In genomic region chr7:86598311-86598710, GRCh38 we compare ENCODE assay signal across 9 cellular contexts. TPM values are rescaled to one million over a fixed set of nuclear protein-coding genes. Genes with fewer than 3 reads are reported as not detected.
DNase-seq lines count a peak whose midpoint lies in the region; ATAC-seq and TF ChIP-seq lines count a peak whose summit lies in the region.
"Had no signal": no experiment of that assay in that cellular context is flagged by ENCODE, and none has a peak within 500 bp of the region (broad histone marks: within the 10 kb centered on the region; RNA-seq: fewer than 3 reads in every experiment).

No MANE protein-coding gene starts in this region.

- H3K36me3 ChIP-seq in SU-DHL-6 (ENCODE audit: low read length) (no peaks in the 10 kb centered on the region), neural progenitor cell (no peaks in the 10 kb centered on the region)
- H3K36me3 ChIP-seq: uterus had no signal

- POLR2A ChIA-PET in GM10248 (lab: Yijun Ruan, JAX), result no interaction called here

- H3K27ac ChIP-seq in SU-DHL-6 (ENCODE audit: low read depth, low read length), result no peak overlapping the region
- H3K27ac ChIP-seq in neural progenitor cell, result no peak overlapping the region
- H3K27ac ChIP-seq: uterus had no signal

- H2AFZ ChIP-seq in SU-DHL-6 (ENCODE audit: low read depth, low read length, severe bottlenecking) (no peak overlapping the region), neural progenitor cell (replicated peaks) (peak overlapping the region; percentile 74)

- CTCF ChIA-PET in GM10248 (lab: Yijun Ruan, JAX), result interaction anchor here (1.1 to 2.3 kb wide), 8 partner anchors 9 to 320 kb away, joined by 3 to 7 read pairs (median 3); no protein-coding TSS in a partner anchor

- no peaks in the 10 kb centered on the region for H3K4me1 ChIP-seq in neural progenitor cell
- H3K4me1 ChIP-seq: uterus had no signal

- H3K9me3 Mint-ChIP-seq in neural progenitor cell, result peaks cover 8% of the 10 kb centered on the region

- H3K4me2 ChIP-seq in SU-DHL-6 (ENCODE audit: low read depth, low read length, poor library complexity, severe bottlenecking), result no peak overlapping the region
- no peak overlapping the region for H3K4me2 ChIP-seq in neural progenitor cell

- H3K27ac Mint-ChIP-seq in neural progenitor cell, result no peak overlapping the region

- peak; percentile 17 for TF ChIP-seq CTCF in GM10248 (IDR thresholded peaks at IDR 0.05; ENCODE audit: control extremely low read depth, extremely low read depth, low read depth, missing control alignments)
- peak; percentile 33 for TF ChIP-seq CTCF in SU-DHL-6 (IDR thresholded peaks at IDR 0.05; ENCODE audit: insufficient read depth, low read length, poor library complexity, severe bottlenecking)
- TF ChIP-seq CTCF in neural progenitor cell (IDR thresholded peaks at IDR 0.05), result peak; percentile 62

- no peaks in the 10 kb centered on the region for H3K4me1 Mint-ChIP-seq in neural progenitor cell

- ATAC-seq in GM18511 (IDR thresholded peaks at IDR 0.05; ENCODE audit: unreplicated experiment), result no peak

- H3K79me2 ChIP-seq in SU-DHL-6 (ENCODE audit: insufficient read depth, low read length), result no peaks in the 10 kb centered on the region
- H3K79me2 ChIP-seq in neural progenitor cell (ENCODE audit: low read depth), result no peaks in the 10 kb centered on the region

- no peak for DNase-seq in GM10248 (ENCODE audit: extremely low spot score)
- DNase-seq in HT-29 (ENCODE audit: low spot score), result peak; percentile 22
- DNase-seq in neural progenitor cell (ENCODE audit: low spot score), result peak; percentile 64
- no peak for DNase-seq in epidermal melanocyte (ENCODE audit: insufficient read length, low spot score)
- DNase-seq in HK-2 (ENCODE audit: unreplicated experiment), result no peak
- DNase-seq: central memory CD4-positive, alpha-beta T cell; uterus had no signal

- H3K27me3 ChIP-seq in SU-DHL-6 (ENCODE audit: low read length) (no peaks in the 10 kb centered on the region), neural progenitor cell (no peaks in the 10 kb centered on the region)
- H3K27me3 ChIP-seq: uterus had no signal

- no peaks in the 10 kb centered on the region for H3F3A ChIP-seq in SU-DHL-6 (ENCODE audit: insufficient read depth)
- H3F3A ChIP-seq in neural progenitor cell (ENCODE audit: low read depth), result no peaks in the 10 kb centered on the region

- H3K9ac ChIP-seq in SU-DHL-6 (ENCODE audit: low read length) (no peak overlapping the region), neural progenitor cell (no peak overlapping the region)

- no peaks in the 10 kb centered on the region for H3K36me3 Mint-ChIP-seq in neural progenitor cell

- H4K20me1 ChIP-seq in SU-DHL-6 (ENCODE audit: low read depth, low read length) (no peaks in the 10 kb centered on the region), neural progenitor cell (ENCODE audit: low read depth) (no peaks in the 10 kb centered on the region)

- no peak overlapping the region for H3K4me3 ChIP-seq in SU-DHL-6 (ENCODE audit: insufficient read depth, low read length, poor library complexity, severe bottlenecking)
- H3K4me3 ChIP-seq in neural progenitor cell, result no peak overlapping the region
- H3K4me3 ChIP-seq: uterus had no signal

- no peaks in the 10 kb centered on the region for H3K9me2 ChIP-seq in SU-DHL-6 (replicated peaks; ENCODE audit: insufficient read depth, low read length)

- H3K4me3 Mint-ChIP-seq in neural progenitor cell, result no peak overlapping the region

- no peaks in the 10 kb centered on the region for H3K9me3 ChIP-seq in SU-DHL-6 (ENCODE audit: insufficient read depth, low read length)
- H3K9me3 ChIP-seq in neural progenitor cell (ENCODE audit: low read depth), result no peaks in the 10 kb centered on the region
- H3K9me3 ChIP-seq: uterus had no signal

- H3K27me3 Mint-ChIP-seq in neural progenitor cell (ENCODE audit: insufficient read depth, low read depth), result peaks cover 3% of the 10 kb centered on the region

RNA-seq across cellular contexts. Expression of gene GRM3, which starts 45.4 kb away (rescaled TPM):
- not detected in 2 replicates for total RNA-seq in HT-29 (2014; rRNA removed; shearing (Covaris generic))
- 13.6 and 22.2 TPM in 2 replicates for total RNA-seq in neural progenitor cell (ENCODE audit: low replicate concordance)

Comparison
In these comparisons a context has a peak if more than half of its experiments do, and no peak if none do; other contexts are left out.
1. DNase-seq: peak in HT-29 (single experiment) and neural progenitor cell (single experiment); none in GM10248 (single experiment), epidermal melanocyte (single experiment) and HK-2 (single experiment).
2. RNA of gene GRM3, which starts 45.4 kb away (total RNA-seq): 13.6 to 22.2 TPM in neural progenitor cell; not detected in HT-29; every median in the first group is over 10 times any median in the second.
3. Peak in every context shown above with its lines, with median percentiles within 50 percentile points of each other: CTCF ChIP-seq.